ENCODE assay signal across 1 cellular context in the genomic region with DNA sequence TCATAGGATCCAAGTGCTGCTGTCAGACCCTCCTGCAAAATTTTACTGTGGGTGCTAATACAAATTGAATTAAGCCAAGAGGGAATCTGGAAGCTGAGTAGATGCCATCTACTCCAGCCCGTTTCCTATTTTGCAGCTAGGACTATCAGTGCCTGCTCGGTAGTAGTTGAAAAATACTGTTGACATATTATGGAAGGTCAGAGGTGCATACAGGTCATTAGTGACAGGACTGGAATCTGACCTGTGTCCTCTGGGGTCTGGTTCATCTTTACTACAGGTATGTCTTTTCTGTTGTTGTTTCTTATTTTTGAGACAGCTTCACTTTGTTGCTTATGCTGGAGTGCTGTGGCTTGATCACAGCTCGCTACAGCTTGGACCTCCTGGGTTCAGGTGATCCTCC.
TF ChIP-seq lines count a peak whose summit lies in the region.

No MANE protein-coding gene starts in this region.

TF ChIP-seq in GM12878, 131 proteins besides CTCF, POLR2A, EP300 and RAD21:
- TF ChIP-seq PAX8 (IDR thresholded peaks at IDR 0.05) (no peak), PML (IDR thresholded peaks at IDR 0.05; ENCODE audit: low read length) (no peak), IKZF1 (conservative IDR thresholded peaks at IDR 0.05) (no peak), SUZ12 (IDR thresholded peaks at IDR 0.05; ENCODE audit: unreplicated experiment) (no peak), ATF7 (IDR thresholded peaks at IDR 0.05; ENCODE audit: low read depth) (no peak), SREBF1 (IDR thresholded peaks at IDR 0.05; ENCODE audit: low read length) (no peak), EGR1 (IDR thresholded peaks at IDR 0.05; ENCODE audit: borderline replicate concordance in 1 of 2, low read depth in 2 of 2, low read length in 2 of 2) (no peak), JUND (IDR thresholded peaks at IDR 0.05; ENCODE audit: low read depth, low read length) (no peak), HDGF (IDR thresholded peaks at IDR 0.05) (no peak), FOS (IDR thresholded peaks at IDR 0.05; ENCODE audit: borderline replicate concordance, extremely low read depth, insufficient read length) (no peak)
- TF ChIP-seq, protein P1, sequence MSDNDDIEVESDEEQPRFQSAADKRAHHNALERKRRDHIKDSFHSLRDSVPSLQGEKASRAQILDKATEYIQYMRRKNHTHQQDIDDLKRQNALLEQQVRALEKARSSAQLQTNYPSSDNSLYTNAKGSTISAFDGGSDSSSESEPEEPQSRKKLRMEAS (IDR thresholded peaks at IDR 0.05; ENCODE audit: low read depth, low read length): no peak
- TF ChIP-seq, protein P2, sequence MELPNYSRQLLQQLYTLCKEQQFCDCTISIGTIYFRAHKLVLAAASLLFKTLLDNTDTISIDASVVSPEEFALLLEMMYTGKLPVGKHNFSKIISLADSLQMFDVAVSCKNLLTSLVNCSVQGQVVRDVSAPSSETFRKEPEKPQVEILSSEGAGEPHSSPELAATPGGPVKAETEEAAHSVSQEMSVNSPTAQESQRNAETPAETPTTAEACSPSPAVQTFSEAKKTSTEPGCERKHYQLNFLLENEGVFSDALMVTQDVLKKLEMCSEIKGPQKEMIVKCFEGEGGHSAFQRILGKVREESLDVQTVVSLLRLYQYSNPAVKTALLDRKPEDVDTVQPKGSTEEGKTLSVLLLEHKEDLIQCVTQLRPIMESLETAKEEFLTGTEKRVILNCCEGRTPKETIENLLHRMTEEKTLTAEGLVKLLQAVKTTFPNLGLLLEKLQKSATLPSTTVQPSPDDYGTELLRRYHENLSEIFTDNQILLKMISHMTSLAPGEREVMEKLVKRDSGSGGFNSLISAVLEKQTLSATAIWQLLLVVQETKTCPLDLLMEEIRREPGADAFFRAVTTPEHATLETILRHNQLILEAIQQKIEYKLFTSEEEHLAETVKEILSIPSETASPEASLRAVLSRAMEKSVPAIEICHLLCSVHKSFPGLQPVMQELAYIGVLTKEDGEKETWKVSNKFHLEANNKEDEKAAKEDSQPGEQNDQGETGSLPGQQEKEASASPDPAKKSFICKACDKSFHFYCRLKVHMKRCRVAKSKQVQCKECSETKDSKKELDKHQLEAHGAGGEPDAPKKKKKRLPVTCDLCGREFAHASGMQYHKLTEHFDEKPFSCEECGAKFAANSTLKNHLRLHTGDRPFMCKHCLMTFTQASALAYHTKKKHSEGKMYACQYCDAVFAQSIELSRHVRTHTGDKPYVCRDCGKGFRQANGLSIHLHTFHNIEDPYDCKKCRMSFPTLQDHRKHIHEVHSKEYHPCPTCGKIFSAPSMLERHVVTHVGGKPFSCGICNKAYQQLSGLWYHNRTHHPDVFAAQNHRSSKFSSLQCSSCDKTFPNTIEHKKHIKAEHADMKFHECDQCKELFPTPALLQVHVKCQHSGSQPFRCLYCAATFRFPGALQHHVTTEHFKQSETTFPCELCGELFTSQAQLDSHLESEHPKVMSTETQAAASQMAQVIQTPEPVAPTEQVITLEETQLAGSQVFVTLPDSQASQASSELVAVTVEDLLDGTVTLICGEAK (IDR thresholded peaks at IDR 0.05; ENCODE audit: borderline replicate concordance): no peak
- TF ChIP-seq, protein P3, sequence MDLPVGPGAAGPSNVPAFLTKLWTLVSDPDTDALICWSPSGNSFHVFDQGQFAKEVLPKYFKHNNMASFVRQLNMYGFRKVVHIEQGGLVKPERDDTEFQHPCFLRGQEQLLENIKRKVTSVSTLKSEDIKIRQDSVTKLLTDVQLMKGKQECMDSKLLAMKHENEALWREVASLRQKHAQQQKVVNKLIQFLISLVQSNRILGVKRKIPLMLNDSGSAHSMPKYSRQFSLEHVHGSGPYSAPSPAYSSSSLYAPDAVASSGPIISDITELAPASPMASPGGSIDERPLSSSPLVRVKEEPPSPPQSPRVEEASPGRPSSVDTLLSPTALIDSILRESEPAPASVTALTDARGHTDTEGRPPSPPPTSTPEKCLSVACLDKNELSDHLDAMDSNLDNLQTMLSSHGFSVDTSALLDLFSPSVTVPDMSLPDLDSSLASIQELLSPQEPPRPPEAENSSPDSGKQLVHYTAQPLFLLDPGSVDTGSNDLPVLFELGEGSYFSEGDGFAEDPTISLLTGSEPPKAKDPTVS (IDR thresholded peaks at IDR 0.05; ENCODE audit: low read depth, low read length): no peak
TF ChIP-seq in GM12878: peak in this region for 0.
